11 cellular contexts compared by ENCODE assay signal in genomic region chr5:60340965-60341471, GRCh38.
DNase-seq lines count a peak whose midpoint lies in the region; ATAC-seq and TF ChIP-seq lines count a peak whose summit lies in the region.
"Had no signal": no experiment of that assay in that cellular context is flagged by ENCODE, and none has a peak within 500 bp of the region (broad histone marks: within the 10 kb centered on the region; RNA-seq: fewer than 3 reads in every experiment).

No MANE protein-coding gene starts in this region.

- no peaks in the 10 kb centered on the region for H3K9me3 ChIP-seq in gastroesophageal sphincter
- H3K9me3 ChIP-seq in body of pancreas = no peaks in the 10 kb centered on the region

- ATAC-seq in GM18498 (IDR thresholded peaks at IDR 0.05; ENCODE audit: unreplicated experiment) (peak; percentile 68), HG03439 (IDR thresholded peaks at IDR 0.05; ENCODE audit: unreplicated experiment) (peak; percentile 60), gastroesophageal sphincter (no peak), body of pancreas (no peak)
- ATAC-seq: sciatic nerve had no signal

- TF ChIP-seq EP300 in gastroesophageal sphincter (IDR thresholded peaks at IDR 0.05) = no peak

- TF ChIP-seq POLR2A in gastroesophageal sphincter (IDR thresholded peaks at IDR 0.05) (no peak), body of pancreas (IDR thresholded peaks at IDR 0.05) (no peak)

- no peaks in the 10 kb centered on the region for H3K36me3 Mint-ChIP-seq in immature natural killer cell

- H3K27me3 ChIP-seq in gastroesophageal sphincter (no peaks in the 10 kb centered on the region), body of pancreas (no peaks in the 10 kb centered on the region)

- no peaks in the 10 kb centered on the region for H3K4me1 Mint-ChIP-seq in immature natural killer cell

- intact Hi-C loops in body of pancreas (cut with DNase I) = no loop called here

- H3K4me3 ChIP-seq in gastroesophageal sphincter (no peak overlapping the region), body of pancreas (no peak overlapping the region)

- WGBS in gastroesophageal sphincter (ENCODE audit: low coverage in 1 of 2), 2 donors = 67 to 71% methylated on average over 1 to 2 of the region's 2 CpGs
- WGBS in body of pancreas, 2 donors = 63 to 80% methylated on average over 2 of the region's 2 CpGs

- peaks cover 0 to 14% (median 4%) of the 10 kb centered on the region in 6 donors for H3K9me3 Mint-ChIP-seq in immature natural killer cell
- H3K9me3 Mint-ChIP-seq: CD4-positive, alpha-beta T cell had no signal

- no peaks in the 10 kb centered on the region for H3K27me3 Mint-ChIP-seq in immature natural killer cell (ENCODE audit: low read depth in 3 of 3)
- H3K27me3 Mint-ChIP-seq: CD4-positive, alpha-beta T cell had no signal

- no peak for TF ChIP-seq CTCF in GM20000 (IDR thresholded peaks at IDR 0.05; ENCODE audit: extremely low read depth, missing control alignments)
- no peak for TF ChIP-seq CTCF in gastroesophageal sphincter (IDR thresholded peaks at IDR 0.05)
- no peak for TF ChIP-seq CTCF in body of pancreas (IDR thresholded peaks at IDR 0.05)

- H3K4me1 ChIP-seq in gastroesophageal sphincter = peaks cover 3 to 37% (median 6%) of the 10 kb centered on the region in 3 donors
- H3K4me1 ChIP-seq in body of pancreas = no peaks in the 10 kb centered on the region

- H3K4me3 Mint-ChIP-seq in immature natural killer cell = no peak overlapping the region
- H3K4me3 Mint-ChIP-seq: CD4-positive, alpha-beta T cell had no signal

- H3K27ac Mint-ChIP-seq in immature natural killer cell = no peak overlapping the region
- H3K27ac Mint-ChIP-seq: CD4-positive, alpha-beta T cell had no signal

- H3K36me3 ChIP-seq in gastroesophageal sphincter (no peaks in the 10 kb centered on the region), body of pancreas (replicated peaks in 1 of 2; ENCODE audit: insufficient read depth in 1 of 2, low read depth in 2 of 2) (no peaks in the 10 kb centered on the region)

- H3K27ac ChIP-seq in gastroesophageal sphincter (peak overlapping the region in 3 of 4 donors; percentile 60 to 76 (median 75)), body of pancreas (no peak overlapping the region)

- DNase-seq in GM20000 (ENCODE audit: low spot score) = peak; percentile 24
- no peak for DNase-seq in body of pancreas
- no peak for DNase-seq in Ammon's horn (ENCODE audit: low spot score)
- no peak for DNase-seq in immature natural killer cell
- DNase-seq in NCI-H2107 (lab: John Stamatoyannopoulos, UW) = no peak
- DNase-seq: CD4-positive, alpha-beta T cell; NCI-H526 had no signal

Comparison
In these comparisons a context has a peak if more than half of its experiments do, and no peak if none do; other contexts are left out.
1. ATAC-seq: peak in GM18498 (single experiment) and HG03439 (single experiment); none in gastroesophageal sphincter (single experiment) and body of pancreas (single experiment).
2. H3K27ac ChIP-seq: peak in gastroesophageal sphincter (3 of 4); none in body of pancreas (0 of 4).